Comparison of ENCODE assay signal across 12 cellular contexts in the genomic region with DNA sequence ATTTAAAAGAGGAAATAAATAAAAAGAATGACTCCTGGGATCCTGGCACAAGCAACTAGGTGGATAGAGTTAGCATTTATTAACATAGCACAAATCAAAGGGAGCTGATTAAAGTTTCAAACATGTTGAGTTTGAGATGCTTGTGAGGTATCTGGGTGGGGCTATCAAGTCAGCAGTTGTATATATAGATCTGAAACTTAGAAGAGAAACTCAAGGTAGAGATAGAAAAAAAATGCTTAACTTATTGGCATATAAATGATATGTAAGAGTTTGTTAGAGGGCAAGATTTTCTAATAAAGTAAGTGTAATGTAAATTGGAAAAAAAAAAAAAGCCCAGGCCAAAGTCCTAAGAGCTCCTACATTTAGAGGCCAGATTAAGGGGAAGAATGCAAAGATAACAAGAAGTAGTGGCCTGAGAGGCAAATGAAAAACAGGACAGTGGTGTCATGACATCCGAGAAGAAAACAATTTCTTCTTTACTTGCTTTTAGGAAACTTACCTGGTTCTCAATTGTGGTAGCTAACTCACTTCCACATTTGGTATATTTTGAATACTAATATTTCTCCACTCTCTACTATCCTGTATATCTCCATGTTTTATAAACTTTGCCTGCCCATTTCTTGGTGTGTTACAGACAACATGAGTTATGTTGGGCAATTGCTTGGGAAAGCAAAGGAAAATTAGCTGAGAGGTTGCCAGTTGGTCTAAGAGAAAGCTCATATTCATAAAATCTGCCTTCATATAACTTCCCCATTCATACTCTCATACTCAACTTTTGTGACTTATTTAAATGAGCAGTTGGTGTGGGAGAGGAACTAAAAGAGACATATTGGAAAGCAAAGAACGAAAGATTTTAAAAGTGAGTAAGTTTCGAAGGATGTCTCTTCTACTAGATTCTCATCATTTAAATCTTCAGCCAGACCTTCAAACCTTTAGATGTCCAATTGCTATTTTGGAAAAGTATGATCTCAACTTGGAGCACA.
DNase-seq lines count a peak whose midpoint lies in the region; ATAC-seq, FAIRE-seq and TF ChIP-seq lines count a peak whose summit lies in the region.
"Had no signal": no experiment of that assay in that cellular context is flagged by ENCODE, and none has a peak within 500 bp of the region (broad histone marks: within the 10 kb centered on the region; RNA-seq: fewer than 3 reads in every experiment).

No MANE protein-coding gene starts in this region.

- no peaks in the 10 kb centered on the region for H3K4me1 ChIP-seq in osteoblast (ENCODE audit: insufficient read depth, low read length)

- H3K27me3 ChIP-seq in osteoblast (ENCODE audit: insufficient read depth, low read length), result no peaks in the 10 kb centered on the region
- H3K27me3 ChIP-seq: MG63 had no signal

- no peak overlapping the region for H3K4me3 ChIP-seq in osteoblast (ENCODE audit: insufficient read depth, low read length)
- H3K4me3 ChIP-seq: MG63 had no signal

- no peaks in the 10 kb centered on the region for H3K79me2 ChIP-seq in osteoblast (ENCODE audit: insufficient read depth, low read length)

- H3K27ac ChIP-seq in osteoblast (ENCODE audit: low read depth, low read length), result no peak overlapping the region

- FAIRE-seq in frontal cortex (lab: Jason Lieb, UNC), result no peak

- DNase-seq in germinal center (ENCODE audit: low spot score) (peak; percentile 30), frontal cortex (ENCODE audit: low spot score in 2 of 2) (no peak), C1 segment of cervical spinal cord (lab: John Stamatoyannopoulos, UW) (no peak), osteoblast (ENCODE audit: insufficient read length, low spot score, missing footprints) (no peak)
- DNase-seq in activated naive CD4-positive, alpha-beta T cell (lab: John Stamatoyannopoulos, UW), result no peak
- DNase-seq: MG63, NCI-H524 treated with DMSO at 0.1 percent for 48 hours, right cardiac atrium, Right ventricle myocardium superior had no signal

- no peak for TF ChIP-seq CTCF in osteoblast (IDR thresholded peaks at IDR 0.05; ENCODE audit: extremely low read depth, low read depth, low read length)

- H2AFZ ChIP-seq in osteoblast (ENCODE audit: low read length), result no peak overlapping the region

- H4K20me1 ChIP-seq in osteoblast (ENCODE audit: insufficient read depth, low read length), result no peaks in the 10 kb centered on the region

- ATAC-seq in GM18907 (IDR thresholded peaks at IDR 0.05; ENCODE audit: unreplicated experiment), result peak; percentile 49
- ATAC-seq in GM21723 (IDR thresholded peaks at IDR 0.05; ENCODE audit: unreplicated experiment), result peak; percentile 53
- peak; percentile 52 for ATAC-seq in HG03342 (IDR thresholded peaks at IDR 0.05; ENCODE audit: unreplicated experiment)
- ATAC-seq: right cardiac atrium had no signal

- H3K9me3 ChIP-seq in osteoblast (ENCODE audit: low read depth, low read length), result no peaks in the 10 kb centered on the region
- H3K9me3 ChIP-seq: MG63 had no signal

- H3K4me2 ChIP-seq in osteoblast (ENCODE audit: insufficient read depth, low read length), result no peak overlapping the region

- H3K36me3 ChIP-seq in osteoblast (ENCODE audit: insufficient read depth, low read length), result no peaks in the 10 kb centered on the region
- H3K36me3 ChIP-seq: MG63 had no signal
